ENCODE assay signal across 8 cellular contexts in genomic region chr4:158253350-158253980, GRCh38. TPM values are rescaled to one million over a fixed set of nuclear protein-coding genes. Genes with fewer than 3 reads are reported as not detected.
DNase-seq lines count a peak whose midpoint lies in the region; ATAC-seq and TF ChIP-seq lines count a peak whose summit lies in the region.

No MANE protein-coding gene starts in this region.

- no peaks in the 10 kb centered on the region for H4K20me1 ChIP-seq in GM23338 (replicated peaks; ENCODE audit: insufficient read depth)

- in situ Hi-C loops in KBM-7 (cut with MboI; ENCODE audit: low pct_unique_long_range_greater_than_20kb, low sequenced_read_pairs) = loop anchor here (25.0 kb wide), 1 partner anchor 384 kb away; no protein-coding TSS in a partner anchor

- TF ChIP-seq CTCF in GM23338 (conservative IDR thresholded peaks at IDR 0.05; ENCODE audit: low read depth in 2 of 2) = peak; percentile 79 to 86
- TF ChIP-seq CTCF in RWPE1 (conservative IDR thresholded peaks at IDR 0.05; ENCODE audit: low read depth) = peak; percentile 67

- H3K79me2 ChIP-seq in GM23338 (replicated peaks; ENCODE audit: insufficient read depth) = no peaks in the 10 kb centered on the region

- H3K27me3 Mint-ChIP-seq in GM23338 (ENCODE audit: insufficient read depth, low read depth, poor library complexity) = peaks cover 2% of the 10 kb centered on the region

- H3K4me1 Mint-ChIP-seq in GM23338 = peaks cover 16% of the 10 kb centered on the region; the same call in 2 of the 3 replicates

- H3F3A ChIP-seq in GM23338 (replicated peaks; ENCODE audit: low read depth) = no peaks in the 10 kb centered on the region

- no peak overlapping the region for H3K4me3 ChIP-seq in GM23338

- no peak overlapping the region for H2AFZ ChIP-seq in GM23338

- H3K27ac Mint-ChIP-seq in GM23338 = no peak overlapping the region

- no peaks in the 10 kb centered on the region for H3K9me2 ChIP-seq in GM23338 (ENCODE audit: insufficient read depth)

- POLR2A ChIA-PET in RWPE1 (lab: Yijun Ruan, JAX; ENCODE audit: low non-redundant PET) = no interaction called here

- H3K9me3 Mint-ChIP-seq in GM23338 = no peaks in the 10 kb centered on the region

- no peaks in the 10 kb centered on the region for H3K27me3 ChIP-seq in GM23338 (ENCODE audit: insufficient read depth)

- peaks cover 17% of the 10 kb centered on the region for H3K4me1 ChIP-seq in GM23338 (ENCODE audit: insufficient read depth)

- no peaks in the 10 kb centered on the region for H3K36me3 Mint-ChIP-seq in GM23338 (ENCODE audit: low read depth)

- H3K27ac ChIP-seq in GM23338 (ENCODE audit: low read depth) = no peak overlapping the region
- H3K27ac ChIP-seq in RWPE1 = no peak overlapping the region

- no peak overlapping the region for H3K4me3 Mint-ChIP-seq in GM23338

- H3K36me3 ChIP-seq in GM23338 (ENCODE audit: insufficient read depth) = no peaks in the 10 kb centered on the region

- peak; percentile 67 for ATAC-seq in GM23338

- DNase-seq in activated CD8-positive, alpha-beta memory T cell treated with anti-CD3 and anti-CD28 coated beads for 24 hours = peak; percentile 59
- no peak for DNase-seq in activated CD8-positive, alpha-beta memory T cell treated with anti-CD3 and anti-CD28 coated beads, Interleukin-2, amount 50 U/mL, for 48 hours
- peak; percentile 78 for DNase-seq in GM23338 (ENCODE audit: low spot score)
- peak; percentile 76 for DNase-seq in KBM-7
- peak; percentile 56 for DNase-seq in RWPE1 (ENCODE audit: low spot score)
- DNase-seq in brain pericyte (ENCODE audit: low read depth, low spot score) = peak; percentile 7
- DNase-seq in iris pigment epithelial cell (ENCODE audit: low read depth) = peak; percentile 63
- peak; percentile 22 for DNase-seq in stimulated activated CD4-positive, alpha-beta T cell treated with anti-CD3 and anti-CD28 coated beads, Interleukin-1b, Interleukin-23, amount 100 ng/mL, for 48 hours

- peak overlapping the region; percentile 44 for H3K4me2 ChIP-seq in GM23338

- CTCF ChIA-PET in RWPE1 (lab: Yijun Ruan, JAX) = interaction anchor here (0.6 to 1.0 kb wide), 2 partner anchors 8 to 61 kb away, joined by 3 to 4 read pairs; no protein-coding TSS in a partner anchor

TF ChIP-seq in GM23338, 12 proteins besides CTCF, POLR2A, EP300 and RAD21:
- TF ChIP-seq EZH2phosphoT487 (IDR thresholded peaks at IDR 0.05; ENCODE audit: unreplicated experiment) (no peak), POLR2AphosphoS5 (IDR thresholded peaks at IDR 0.05; ENCODE audit: low read depth) (no peak), REST (IDR thresholded peaks at IDR 0.05; ENCODE audit: unreplicated experiment) (no peak), ZNF331 (CRISPR knock-in tag; IDR thresholded peaks at IDR 0.05; ENCODE audit: low read depth) (no peak), NANOG (IDR thresholded peaks at IDR 0.05; ENCODE audit: borderline replicate concordance) (no peak), EZH2 (IDR thresholded peaks at IDR 0.05; ENCODE audit: low read depth, unreplicated experiment) (no peak), ETS1 (IDR thresholded peaks at IDR 0.05) (no peak), CREB1 (CRISPR knock-in tag; IDR thresholded peaks at IDR 0.05; ENCODE audit: low read depth) (no peak), ZNF114 (CRISPR knock-in tag; IDR thresholded peaks at IDR 0.05) (no peak), ZNF462 (CRISPR knock-in tag; IDR thresholded peaks at IDR 0.05) (no peak), JUNB (IDR thresholded peaks at IDR 0.05; ENCODE audit: unreplicated experiment) (no peak), STAT1 (IDR thresholded peaks at IDR 0.05; ENCODE audit: unreplicated experiment) (no peak)

RNA-seq across cellular contexts. Expression of gene TMEM144, which starts 43.2 kb away (rescaled TPM):
- total RNA-seq in GM23338 (2014; rRNA removed; shearing (Covaris generic)) = 1.7 and 2.8 TPM in 2 replicates
- 0.75 and 1.3 TPM in 2 replicates for polyA plus RNA-seq in GM23338 (2016; fragmentation: Nextera tagmentation; extraction: Ambion mirVana)
